2 cellular contexts compared by ENCODE assay signal in the genomic region with DNA sequence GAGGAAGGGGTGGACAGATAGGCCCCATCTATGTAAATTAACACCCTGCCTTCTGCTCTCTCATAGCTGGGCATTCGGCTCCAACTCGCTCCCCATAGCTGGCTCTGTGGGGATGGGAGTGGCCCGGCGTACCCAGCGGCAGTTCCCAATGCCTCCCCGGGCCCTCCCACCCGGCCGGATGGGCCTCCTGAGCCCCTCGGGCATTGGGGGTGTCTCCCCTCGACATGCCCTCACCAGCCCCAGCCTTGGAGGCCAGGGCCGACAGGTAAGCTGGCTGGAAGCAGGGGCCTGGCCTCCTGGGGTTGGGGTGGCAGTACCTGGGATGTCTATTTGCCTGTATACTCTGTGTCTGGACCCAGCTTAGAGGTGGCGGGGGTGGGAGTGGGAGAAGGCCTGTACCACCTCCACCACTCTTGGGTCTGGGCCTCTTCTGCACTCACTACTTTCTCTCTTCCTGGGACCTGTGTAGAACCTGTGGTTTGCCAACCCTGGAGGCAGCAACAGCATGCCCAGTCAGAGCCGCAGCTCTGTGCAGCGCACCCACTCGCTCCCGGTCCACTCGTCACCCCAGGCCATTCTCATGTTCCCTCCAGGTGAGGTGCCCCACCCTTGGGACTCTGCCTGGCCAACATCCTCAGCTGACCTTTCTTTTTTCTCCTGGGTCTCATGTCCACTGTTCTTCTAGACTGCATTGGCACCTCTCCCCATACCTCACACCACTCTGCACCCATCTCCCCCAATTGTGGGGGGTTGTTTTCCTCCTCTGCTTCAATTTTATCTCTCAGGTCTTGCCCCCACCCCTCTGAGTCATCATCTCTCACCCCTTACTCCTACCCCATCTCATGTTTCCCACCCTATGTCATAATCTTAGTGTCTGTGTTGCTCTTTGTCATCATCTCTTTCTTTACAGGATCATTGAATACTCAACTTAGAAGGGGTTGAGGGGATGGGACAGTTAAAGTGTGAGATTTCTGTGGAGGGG.
A peak's percentile ranks its signal among the peaks of the same experiment; 100 is the strongest.
TF ChIP-seq lines count a peak whose summit lies in the region.

No MANE protein-coding gene starts in this region.

TF ChIP-seq in HEK293, 187 proteins besides CTCF, POLR2A, EP300 and RAD21:
- TF ChIP-seq PATZ1 (tag by site-specific recombination; IDR thresholded peaks at IDR 0.05) (peak; percentile 33; the same call in 1 of the 2 replicates), KLF1 (tag by site-specific recombination; IDR thresholded peaks at IDR 0.05) (peak; percentile 42; the same call in 1 of the 2 replicates), ZNF623 (tag by site-specific recombination; IDR thresholded peaks at IDR 0.05) (0 out of 2 replicates have a peak, but pooled peaks have one; percentile 16), ZBTB26 (tag by site-specific recombination; optimal IDR thresholded peaks at IDR 0.05) (peak; percentile 6), ZNF629 (tag by site-specific recombination; IDR thresholded peaks at IDR 0.05) (peak; percentile 22; the same call in 1 of the 2 replicates), PRDM10 (tag by site-specific recombination; IDR thresholded peaks at IDR 0.05) (peak; percentile 27; the same call in 1 of the 2 replicates), KLF17 (tag by site-specific recombination; IDR thresholded peaks at IDR 0.05) (0 out of 2 replicates have a peak, but pooled peaks have one; percentile 24), ZNF398 (tag by site-specific recombination; IDR thresholded peaks at IDR 0.05) (peak; percentile 91), ZNF19 (tag by site-specific recombination; IDR thresholded peaks at IDR 0.05; ENCODE audit: low read depth) (no peak), ZNF600 (tag by site-specific recombination; IDR thresholded peaks at IDR 0.05) (no peak), GLIS2 (tag by site-specific recombination; IDR thresholded peaks at IDR 0.05) (0 out of 2 replicates have a peak, but pooled peaks have one; percentile 22), ZNF501 (tag by site-specific recombination; IDR thresholded peaks at IDR 0.05) (no peak), ZFHX2 (tag by site-specific recombination; conservative IDR thresholded peaks at IDR 0.05) (peak; percentile 47; the same call in 1 of the 2 replicates)

TF ChIP-seq in K562, 482 proteins besides CTCF, POLR2A, EP300 and RAD21:
- TF ChIP-seq CC2D1A (IDR thresholded peaks at IDR 0.05), result no peak
- no peak for TF ChIP-seq CCNT2 (IDR thresholded peaks at IDR 0.05; ENCODE audit: borderline replicate concordance, extremely low read depth, insufficient read length, low read depth, low read length)
- TF ChIP-seq, protein P1, sequence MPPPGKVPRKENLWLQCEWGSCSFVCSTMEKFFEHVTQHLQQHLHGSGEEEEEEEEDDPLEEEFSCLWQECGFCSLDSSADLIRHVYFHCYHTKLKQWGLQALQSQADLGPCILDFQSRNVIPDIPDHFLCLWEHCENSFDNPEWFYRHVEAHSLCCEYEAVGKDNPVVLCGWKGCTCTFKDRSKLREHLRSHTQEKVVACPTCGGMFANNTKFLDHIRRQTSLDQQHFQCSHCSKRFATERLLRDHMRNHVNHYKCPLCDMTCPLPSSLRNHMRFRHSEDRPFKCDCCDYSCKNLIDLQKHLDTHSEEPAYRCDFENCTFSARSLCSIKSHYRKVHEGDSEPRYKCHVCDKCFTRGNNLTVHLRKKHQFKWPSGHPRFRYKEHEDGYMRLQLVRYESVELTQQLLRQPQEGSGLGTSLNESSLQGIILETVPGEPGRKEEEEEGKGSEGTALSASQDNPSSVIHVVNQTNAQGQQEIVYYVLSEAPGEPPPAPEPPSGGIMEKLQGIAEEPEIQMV (tag; conservative IDR thresholded peaks at IDR 0.05; ENCODE audit: low read depth), result no peak
- peak; percentile 49; the same call in 1 of the 2 replicates for TF ChIP-seq POLR2G (IDR thresholded peaks at IDR 0.05; ENCODE audit: low read depth, low read length)
